1 cellular context compared by ENCODE assay signal in genomic region chr14:100832311-100832960, GRCh38.
TF ChIP-seq lines count a peak whose summit lies in the region.

No MANE protein-coding gene starts in this region.

TF ChIP-seq in GM23338, 12 proteins besides CTCF, POLR2A, EP300 and RAD21 (continued from another document):
- TF ChIP-seq, protein P1, sequence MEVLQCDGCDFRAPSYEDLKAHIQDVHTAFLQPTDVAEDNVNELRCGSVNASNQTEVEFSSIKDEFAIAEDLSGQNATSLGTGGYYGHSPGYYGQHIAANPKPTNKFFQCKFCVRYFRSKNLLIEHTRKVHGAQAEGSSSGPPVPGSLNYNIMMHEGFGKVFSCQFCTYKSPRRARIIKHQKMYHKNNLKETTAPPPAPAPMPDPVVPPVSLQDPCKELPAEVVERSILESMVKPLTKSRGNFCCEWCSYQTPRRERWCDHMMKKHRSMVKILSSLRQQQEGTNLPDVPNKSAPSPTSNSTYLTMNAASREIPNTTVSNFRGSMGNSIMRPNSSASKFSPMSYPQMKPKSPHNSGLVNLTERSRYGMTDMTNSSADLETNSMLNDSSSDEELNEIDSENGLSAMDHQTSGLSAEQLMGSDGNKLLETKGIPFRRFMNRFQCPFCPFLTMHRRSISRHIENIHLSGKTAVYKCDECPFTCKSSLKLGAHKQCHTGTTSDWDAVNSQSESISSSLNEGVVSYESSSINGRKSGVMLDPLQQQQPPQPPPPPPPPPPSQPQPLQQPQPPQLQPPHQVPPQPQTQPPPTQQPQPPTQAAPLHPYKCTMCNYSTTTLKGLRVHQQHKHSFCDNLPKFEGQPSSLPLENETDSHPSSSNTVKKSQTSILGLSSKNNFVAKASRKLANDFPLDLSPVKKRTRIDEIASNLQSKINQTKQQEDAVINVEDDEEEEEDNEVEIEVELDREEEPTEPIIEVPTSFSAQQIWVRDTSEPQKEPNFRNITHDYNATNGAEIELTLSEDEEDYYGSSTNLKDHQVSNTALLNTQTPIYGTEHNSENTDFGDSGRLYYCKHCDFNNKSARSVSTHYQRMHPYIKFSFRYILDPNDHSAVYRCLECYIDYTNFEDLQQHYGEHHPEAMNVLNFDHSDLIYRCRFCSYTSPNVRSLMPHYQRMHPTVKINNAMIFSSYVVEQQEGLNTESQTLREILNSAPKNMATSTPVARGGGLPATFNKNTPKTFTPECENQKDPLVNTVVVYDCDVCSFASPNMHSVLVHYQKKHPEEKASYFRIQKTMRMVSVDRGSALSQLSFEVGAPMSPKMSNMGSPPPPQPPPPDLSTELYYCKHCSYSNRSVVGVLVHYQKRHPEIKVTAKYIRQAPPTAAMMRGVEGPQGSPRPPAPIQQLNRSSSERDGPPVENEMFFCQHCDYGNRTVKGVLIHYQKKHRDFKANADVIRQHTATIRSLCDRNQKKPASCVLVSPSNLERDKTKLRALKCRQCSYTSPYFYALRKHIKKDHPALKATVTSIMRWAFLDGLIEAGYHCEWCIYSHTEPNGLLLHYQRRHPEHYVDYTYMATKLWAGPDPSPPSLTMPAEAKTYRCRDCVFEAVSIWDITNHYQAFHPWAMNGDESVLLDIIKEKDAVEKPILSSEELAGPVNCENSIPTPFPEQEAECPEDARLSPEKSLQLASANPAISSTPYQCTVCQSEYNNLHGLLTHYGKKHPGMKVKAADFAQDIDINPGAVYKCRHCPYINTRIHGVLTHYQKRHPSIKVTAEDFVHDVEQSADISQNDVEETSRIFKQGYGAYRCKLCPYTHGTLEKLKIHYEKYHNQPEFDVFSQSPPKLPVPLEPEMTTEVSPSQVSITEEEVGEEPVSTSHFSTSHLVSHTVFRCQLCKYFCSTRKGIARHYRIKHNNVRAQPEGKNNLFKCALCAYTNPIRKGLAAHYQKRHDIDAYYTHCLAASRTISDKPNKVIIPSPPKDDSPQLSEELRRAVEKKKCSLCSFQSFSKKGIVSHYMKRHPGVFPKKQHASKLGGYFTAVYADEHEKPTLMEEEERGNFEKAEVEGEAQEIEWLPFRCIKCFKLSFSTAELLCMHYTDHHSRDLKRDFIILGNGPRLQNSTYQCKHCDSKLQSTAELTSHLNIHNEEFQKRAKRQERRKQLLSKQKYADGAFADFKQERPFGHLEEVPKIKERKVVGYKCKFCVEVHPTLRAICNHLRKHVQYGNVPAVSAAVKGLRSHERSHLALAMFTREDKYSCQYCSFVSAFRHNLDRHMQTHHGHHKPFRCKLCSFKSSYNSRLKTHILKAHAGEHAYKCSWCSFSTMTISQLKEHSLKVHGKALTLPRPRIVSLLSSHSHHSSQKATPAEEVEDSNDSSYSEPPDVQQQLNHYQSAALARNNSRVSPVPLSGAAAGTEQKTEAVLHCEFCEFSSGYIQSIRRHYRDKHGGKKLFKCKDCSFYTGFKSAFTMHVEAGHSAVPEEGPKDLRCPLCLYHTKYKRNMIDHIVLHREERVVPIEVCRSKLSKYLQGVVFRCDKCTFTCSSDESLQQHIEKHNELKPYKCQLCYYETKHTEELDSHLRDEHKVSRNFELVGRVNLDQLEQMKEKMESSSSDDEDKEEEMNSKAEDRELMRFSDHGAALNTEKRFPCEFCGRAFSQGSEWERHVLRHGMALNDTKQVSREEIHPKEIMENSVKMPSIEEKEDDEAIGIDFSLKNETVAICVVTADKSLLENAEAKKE (CRISPR knock-in tag; IDR thresholded peaks at IDR 0.05) = no peak
- TF ChIP-seq ZNF331 (CRISPR knock-in tag; IDR thresholded peaks at IDR 0.05; ENCODE audit: low read depth) (no peak), JUNB (IDR thresholded peaks at IDR 0.05; ENCODE audit: unreplicated experiment) (no peak), STAT1 (IDR thresholded peaks at IDR 0.05; ENCODE audit: unreplicated experiment) (no peak), CREB1 (CRISPR knock-in tag; IDR thresholded peaks at IDR 0.05; ENCODE audit: low read depth) (no peak), EZH2phosphoT487 (IDR thresholded peaks at IDR 0.05; ENCODE audit: unreplicated experiment) (no peak), POLR2AphosphoS5 (IDR thresholded peaks at IDR 0.05; ENCODE audit: low read depth) (no peak)
- TF ChIP-seq, protein P2, sequence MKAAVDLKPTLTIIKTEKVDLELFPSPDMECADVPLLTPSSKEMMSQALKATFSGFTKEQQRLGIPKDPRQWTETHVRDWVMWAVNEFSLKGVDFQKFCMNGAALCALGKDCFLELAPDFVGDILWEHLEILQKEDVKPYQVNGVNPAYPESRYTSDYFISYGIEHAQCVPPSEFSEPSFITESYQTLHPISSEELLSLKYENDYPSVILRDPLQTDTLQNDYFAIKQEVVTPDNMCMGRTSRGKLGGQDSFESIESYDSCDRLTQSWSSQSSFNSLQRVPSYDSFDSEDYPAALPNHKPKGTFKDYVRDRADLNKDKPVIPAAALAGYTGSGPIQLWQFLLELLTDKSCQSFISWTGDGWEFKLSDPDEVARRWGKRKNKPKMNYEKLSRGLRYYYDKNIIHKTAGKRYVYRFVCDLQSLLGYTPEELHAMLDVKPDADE (IDR thresholded peaks at IDR 0.05) = no peak
- TF ChIP-seq, protein P3, sequence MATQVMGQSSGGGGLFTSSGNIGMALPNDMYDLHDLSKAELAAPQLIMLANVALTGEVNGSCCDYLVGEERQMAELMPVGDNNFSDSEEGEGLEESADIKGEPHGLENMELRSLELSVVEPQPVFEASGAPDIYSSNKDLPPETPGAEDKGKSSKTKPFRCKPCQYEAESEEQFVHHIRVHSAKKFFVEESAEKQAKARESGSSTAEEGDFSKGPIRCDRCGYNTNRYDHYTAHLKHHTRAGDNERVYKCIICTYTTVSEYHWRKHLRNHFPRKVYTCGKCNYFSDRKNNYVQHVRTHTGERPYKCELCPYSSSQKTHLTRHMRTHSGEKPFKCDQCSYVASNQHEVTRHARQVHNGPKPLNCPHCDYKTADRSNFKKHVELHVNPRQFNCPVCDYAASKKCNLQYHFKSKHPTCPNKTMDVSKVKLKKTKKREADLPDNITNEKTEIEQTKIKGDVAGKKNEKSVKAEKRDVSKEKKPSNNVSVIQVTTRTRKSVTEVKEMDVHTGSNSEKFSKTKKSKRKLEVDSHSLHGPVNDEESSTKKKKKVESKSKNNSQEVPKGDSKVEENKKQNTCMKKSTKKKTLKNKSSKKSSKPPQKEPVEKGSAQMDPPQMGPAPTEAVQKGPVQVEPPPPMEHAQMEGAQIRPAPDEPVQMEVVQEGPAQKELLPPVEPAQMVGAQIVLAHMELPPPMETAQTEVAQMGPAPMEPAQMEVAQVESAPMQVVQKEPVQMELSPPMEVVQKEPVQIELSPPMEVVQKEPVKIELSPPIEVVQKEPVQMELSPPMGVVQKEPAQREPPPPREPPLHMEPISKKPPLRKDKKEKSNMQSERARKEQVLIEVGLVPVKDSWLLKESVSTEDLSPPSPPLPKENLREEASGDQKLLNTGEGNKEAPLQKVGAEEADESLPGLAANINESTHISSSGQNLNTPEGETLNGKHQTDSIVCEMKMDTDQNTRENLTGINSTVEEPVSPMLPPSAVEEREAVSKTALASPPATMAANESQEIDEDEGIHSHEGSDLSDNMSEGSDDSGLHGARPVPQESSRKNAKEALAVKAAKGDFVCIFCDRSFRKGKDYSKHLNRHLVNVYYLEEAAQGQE (IDR thresholded peaks at IDR 0.05; ENCODE audit: unreplicated experiment) = no peak
TF ChIP-seq in GM23338: peak in this region for 0.
